9 cellular contexts compared by ENCODE assay signal in genomic region chr1:235325854-235326253, GRCh38. TPM values are rescaled to one million over a fixed set of nuclear protein-coding genes. Genes with fewer than 3 reads are reported as not detected.
DNase-seq lines count a peak whose midpoint lies in the region; ATAC-seq and TF ChIP-seq lines count a peak whose summit lies in the region.
"Had no signal": no experiment of that assay in that cellular context is flagged by ENCODE, and none has a peak within 500 bp of the region (broad histone marks: within the 10 kb centered on the region; RNA-seq: fewer than 3 reads in every experiment).

No MANE protein-coding gene starts in this region.

- peak overlapping the region; percentile 98 to 100 (median 99) for H3K4me3 Mint-ChIP-seq in IgD-negative memory B cell
- H3K4me3 Mint-ChIP-seq in naive thymus-derived CD8-positive, alpha-beta T cell = peak overlapping the region in 9 of 10 donors; percentile 95 to 100 (median 98)

- peak overlapping the region in 2 of 3 donors; percentile 98 to 99 for H3K27ac Mint-ChIP-seq in IgD-negative memory B cell
- H3K27ac Mint-ChIP-seq in naive thymus-derived CD8-positive, alpha-beta T cell = peak overlapping the region in 9 of 10 donors; percentile 30 to 99 (median 97)

- H3K27ac ChIP-seq in BLaER1 (0 out of 2 replicates have a peak overlapping the region, but pooled peaks have one; percentile 96), colonic mucosa (no peak overlapping the region)

- H3K9me3 Mint-ChIP-seq in IgD-negative memory B cell = no peaks in the 10 kb centered on the region
- peaks cover 0 to 1% (median 0%) of the 10 kb centered on the region in 9 donors for H3K9me3 Mint-ChIP-seq in naive thymus-derived CD8-positive, alpha-beta T cell

- intact Hi-C loops in colonic mucosa (cut with DNase I) = no loop called here

- no peaks in the 10 kb centered on the region for H3K27me3 Mint-ChIP-seq in IgD-negative memory B cell
- H3K27me3 Mint-ChIP-seq in naive thymus-derived CD8-positive, alpha-beta T cell = no peaks in the 10 kb centered on the region

- H3K4me1 ChIP-seq in BLaER1 = peaks cover 45% of the 10 kb centered on the region
- peaks cover 5% of the 10 kb centered on the region for H3K4me1 ChIP-seq in colonic mucosa

- TF ChIP-seq CTCF in colonic mucosa (IDR thresholded peaks at IDR 0.05) = no peak

- no peaks in the 10 kb centered on the region for H3K9me3 ChIP-seq in BLaER1
- H3K9me3 ChIP-seq in colonic mucosa = no peaks in the 10 kb centered on the region

- H3K36me3 ChIP-seq in BLaER1 (peaks cover 37% of the 10 kb centered on the region), colonic mucosa (no peaks in the 10 kb centered on the region)

- DNase-seq in colonic mucosa = no peak
- DNase-seq in naive thymus-derived CD8-positive, alpha-beta T cell = no peak
- DNase-seq in COLO829 (ENCODE audit: low spot score) = no peak
- no peak for DNase-seq in NCI-H1436 (lab: John Stamatoyannopoulos, UW)
- DNase-seq: effector CD8-positive, alpha-beta T cell had no signal

- POLR2A ChIA-PET in naive thymus-derived CD8-positive, alpha-beta T cell (lab: Charles Lee) = interaction anchor here (1.6 kb wide), 1 partner anchor 165 kb away, joined by 6 read pairs; the partner anchor contains the start of gene RBM34

- peaks cover 24 to 39% (median 34%) of the 10 kb centered on the region in 3 donors for H3K4me1 Mint-ChIP-seq in IgD-negative memory B cell
- peaks cover 22 to 55% (median 48%) of the 10 kb centered on the region in 4 donors for H3K4me1 Mint-ChIP-seq in naive thymus-derived CD8-positive, alpha-beta T cell

- peaks cover 88% of the 10 kb centered on the region for H4K20me1 ChIP-seq in BLaER1

- peak overlapping the region; percentile 71 for H3K4me2 ChIP-seq in BLaER1

- H3K27me3 ChIP-seq in BLaER1 (no peaks in the 10 kb centered on the region), colonic mucosa (no peaks in the 10 kb centered on the region)

- H3K9ac ChIP-seq in BLaER1 = peak overlapping the region; percentile 99
- H3K9ac ChIP-seq in colonic mucosa (ENCODE audit: low read depth in 2 of 2, low read length in 2 of 2) = peak overlapping the region in 1 of 2 donors; percentile 96

- ATAC-seq in naive thymus-derived CD8-positive, alpha-beta T cell = no peak
- ATAC-seq in GM18868 (IDR thresholded peaks at IDR 0.05; ENCODE audit: unreplicated experiment) = no peak
- no peak for ATAC-seq in HG03378 (IDR thresholded peaks at IDR 0.05; ENCODE audit: unreplicated experiment)

- peak overlapping the region; percentile 99 for H3K4me3 ChIP-seq in BLaER1
- H3K4me3 ChIP-seq in colonic mucosa = peak overlapping the region; percentile 93

- peaks cover 2% of the 10 kb centered on the region for H3K36me3 Mint-ChIP-seq in IgD-negative memory B cell
- peaks cover 0 to 40% (median 9%) of the 10 kb centered on the region in 3 donors for H3K36me3 Mint-ChIP-seq in naive thymus-derived CD8-positive, alpha-beta T cell

RNA-seq across cellular contexts. Expression of gene ARID4B, which starts 2.1 kb away (rescaled TPM):
- 66.2 TPM for polyA plus RNA-seq in IgD-negative memory B cell
- 10 to 100 TPM; 27.0 to 31.0 TPM for total RNA-seq in colonic mucosa
- total RNA-seq in naive thymus-derived CD8-positive, alpha-beta T cell = 100 to 1,000 TPM in 1 of 2 experiments, 10 to 100 TPM in 1; 92.2 to 105 TPM
- polyA plus RNA-seq in naive thymus-derived CD8-positive, alpha-beta T cell = 10 to 100 TPM; 37.4 to 58.0 (median 52.8) TPM

RNA-seq across cellular contexts. Expression of gene GGPS1, which starts 2.5 kb away (rescaled TPM):
- 63.7 TPM for polyA plus RNA-seq in IgD-negative memory B cell
- 10 to 100 TPM; 26.2 to 38.9 TPM for total RNA-seq in colonic mucosa
- 10 to 100 TPM; 55.1 to 55.3 TPM for total RNA-seq in naive thymus-derived CD8-positive, alpha-beta T cell
- polyA plus RNA-seq in naive thymus-derived CD8-positive, alpha-beta T cell = 10 to 100 TPM; 43.7 to 69.4 (median 57.3) TPM

RNA-seq across cellular contexts. Expression of gene TBCE, which starts 41.4 kb away (rescaled TPM):
- polyA plus RNA-seq in IgD-negative memory B cell = 14.7 TPM
- 10 to 100 TPM; 12.6 to 22.7 TPM for total RNA-seq in colonic mucosa
- 10 to 100 TPM; 21.9 to 29.5 TPM for total RNA-seq in naive thymus-derived CD8-positive, alpha-beta T cell
- polyA plus RNA-seq in naive thymus-derived CD8-positive, alpha-beta T cell = 10 to 100 TPM; 11.9 to 14.6 (median 12.6) TPM
